ENCODE assay signal across 8 cellular contexts in the genomic region with DNA sequence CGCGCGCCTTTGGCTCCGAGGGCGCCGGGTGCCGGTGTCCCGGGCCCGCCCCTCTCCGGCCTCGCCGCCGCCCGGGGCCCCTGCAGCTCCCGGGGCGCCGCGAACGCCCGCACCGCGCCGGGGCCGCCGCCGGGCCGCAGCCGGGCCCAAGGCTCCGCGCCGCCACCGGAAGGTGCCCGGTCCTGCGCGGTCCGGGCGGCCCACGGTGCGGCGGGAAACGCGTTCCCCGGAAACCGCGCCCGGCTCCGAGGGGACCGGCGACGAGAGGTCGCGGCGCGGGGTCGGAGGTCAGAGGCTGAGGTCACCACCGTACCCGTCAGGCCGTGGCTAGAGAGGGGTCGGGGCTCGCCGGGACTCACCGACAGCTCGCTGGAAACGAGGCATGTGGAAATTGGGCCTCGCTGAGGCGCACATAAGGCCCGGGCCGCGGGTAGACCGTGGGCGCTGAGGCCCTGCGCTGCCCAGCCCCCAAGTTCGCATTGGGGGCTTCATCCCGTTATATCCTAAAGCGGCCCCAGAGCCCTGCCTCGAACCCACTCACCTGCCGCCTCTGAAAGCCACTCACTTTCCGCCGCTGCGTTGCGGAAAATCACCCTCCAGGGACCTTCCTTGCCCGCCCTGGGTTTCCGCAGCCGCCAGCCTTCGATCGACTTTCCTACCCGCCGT. TPM values are rescaled to one million over a fixed set of nuclear protein-coding genes. Genes with fewer than 3 reads are reported as not detected.
DNase-seq lines count a peak whose midpoint lies in the region; ATAC-seq and TF ChIP-seq lines count a peak whose summit lies in the region.

A gene (minus strand): TSS at position 167 of the 666 bp plus-strand sequence. CDS start 745 bp downstream, outside the sequence.

- H3K4me1 Mint-ChIP-seq in activated naive CD4-positive, alpha-beta T cell treated with anti-CD3 and anti-CD28 coated beads for 36 hours (ENCODE audit: low read depth): peaks cover 14% of the 10 kb centered on the region

- TF ChIP-seq POLR2A in Raji (IDR thresholded peaks at IDR 0.05; ENCODE audit: insufficient read depth, low read depth, low read length): peak; percentile 72

- H3K36me3 Mint-ChIP-seq in activated naive CD4-positive, alpha-beta T cell treated with anti-CD3 and anti-CD28 coated beads for 36 hours (ENCODE audit: low read depth): no peaks in the 10 kb centered on the region

- CTCF ChIA-PET in activated naive CD4-positive, alpha-beta T cell treated with anti-CD3 and anti-CD28 coated beads for 36 hours (lab: Charles Lee): interaction anchor here (0.6 to 1.8 kb wide), 3 partner anchors 8 to 36 kb away, joined by 4 to 8 read pairs (median 4); no protein-coding TSS in a partner anchor

- H2AFZ ChIP-seq in osteoblast (ENCODE audit: low read length): peak within 1 kb of the TSS; percentile 98

- peak within 1 kb of the TSS; percentile 88 for H3K4me3 ChIP-seq in osteoblast (ENCODE audit: insufficient read depth, low read length)

- peak within 1 kb of the TSS; percentile 90 for H3K27ac Mint-ChIP-seq in activated naive CD4-positive, alpha-beta T cell treated with anti-CD3 and anti-CD28 coated beads for 36 hours

- H4K20me1 ChIP-seq in osteoblast (ENCODE audit: insufficient read depth, low read length): peaks cover 7% of the 10 kb centered on the region

- intact Hi-C loops in activated naive CD4-positive, alpha-beta T cell treated with anti-CD3 and anti-CD28 coated beads for 36 hours (cut with micrococcal nuclease): loop anchor here (2.0 kb wide), 1 partner anchor 33 kb away; a partner anchor contains a TSS

- peaks cover 17% of the 10 kb centered on the region for H3K4me1 ChIP-seq in osteoblast (ENCODE audit: insufficient read depth, low read length)

- no peak for TF ChIP-seq CTCF in osteoblast (IDR thresholded peaks at IDR 0.05; ENCODE audit: extremely low read depth, low read depth, low read length)

- peak within 1 kb of the TSS; percentile 71 for H3K27ac ChIP-seq in osteoblast (ENCODE audit: low read depth, low read length)
- peak within 1 kb of the TSS; percentile 82 for H3K27ac ChIP-seq in temporal lobe (ENCODE audit: low read depth, low read length)

- peak; percentile 63 for ATAC-seq in HG03066 (IDR thresholded peaks at IDR 0.05; ENCODE audit: low read depth, unreplicated experiment)

- peak; percentile 11 for DNase-seq in NCI-H2107 (lab: John Stamatoyannopoulos, UW)
- DNase-seq in NCI-H2107 treated with DMSO at 0.1 percent for 48 hours (lab: John Stamatoyannopoulos, UW; ENCODE audit: unreplicated experiment): no peak
- DNase-seq in activated naive CD4-positive, alpha-beta T cell treated with anti-CD3 and anti-CD28 coated beads for 36 hours: peak; percentile 74
- DNase-seq in globus pallidus (ENCODE audit: low spot score): peak; percentile 35
- peak; percentile 99 for DNase-seq in osteoblast (ENCODE audit: insufficient read length, low spot score, missing footprints)

- H3K4me3 Mint-ChIP-seq in activated naive CD4-positive, alpha-beta T cell treated with anti-CD3 and anti-CD28 coated beads for 36 hours: peak within 1 kb of the TSS; percentile 87

- no peaks in the 10 kb centered on the region for H3K27me3 ChIP-seq in osteoblast (ENCODE audit: insufficient read depth, low read length)

- H3K9me3 ChIP-seq in osteoblast (ENCODE audit: low read depth, low read length): no peaks in the 10 kb centered on the region

- H3K79me2 ChIP-seq in osteoblast (ENCODE audit: insufficient read depth, low read length): peaks cover 32% of the 10 kb centered on the region

- H3K27me3 Mint-ChIP-seq in activated naive CD4-positive, alpha-beta T cell treated with anti-CD3 and anti-CD28 coated beads for 36 hours (ENCODE audit: low read depth): no peaks in the 10 kb centered on the region

- H3K36me3 ChIP-seq in osteoblast (ENCODE audit: insufficient read depth, low read length): peaks cover 28% of the 10 kb centered on the region

- no peaks in the 10 kb centered on the region for H3K9me3 Mint-ChIP-seq in activated naive CD4-positive, alpha-beta T cell treated with anti-CD3 and anti-CD28 coated beads for 36 hours

- peak within 1 kb of the TSS; percentile 95 for H3K4me2 ChIP-seq in osteoblast (ENCODE audit: insufficient read depth, low read length)

RNA-seq across cellular contexts. Expression of the gene that starts here (rescaled TPM):
- total RNA-seq in activated naive CD4-positive, alpha-beta T cell treated with anti-CD3 and anti-CD28 coated beads for 36 hours: 100 to 1,000 TPM; 132 to 133 TPM
- total RNA-seq in osteoblast (43.8 and 43.9 TPM in 2 replicates), temporal lobe (13.0 TPM)
